16 cellular contexts compared by ENCODE assay signal in genomic region chr10:92413519-92413918, GRCh38.
"Had no signal": no experiment of that assay in that cellular context is flagged by ENCODE, and none has a peak within 500 bp of the region (broad histone marks: within the 10 kb centered on the region; RNA-seq: fewer than 3 reads in every experiment).

No MANE protein-coding gene starts in this region.

- H3K4me1 ChIP-seq: gastrocnemius medialis, psoas muscle had no signal

- H3K36me3 ChIP-seq: gastrocnemius medialis, heart left ventricle, neutrophil, ovary had no signal

- H3K9me3 ChIP-seq: gastrocnemius medialis, neutrophil, ovary, psoas muscle had no signal

- H3K27ac ChIP-seq: gastrocnemius medialis, heart left ventricle, neutrophil, ovary, psoas muscle had no signal

- H3K4me3 ChIP-seq: gastrocnemius medialis, heart left ventricle, ovary, psoas muscle had no signal

- DNase-seq: activated CD4-positive, alpha-beta T cell treated with anti-CD3 and anti-CD28 coated beads for 1 hour; activated CD4-positive, alpha-beta T cell treated with anti-CD3 and anti-CD28 coated beads, Interleukin-2, amount 50 U/mL, for 1 hour; activated T-cell treated with anti-CD3 and anti-CD28 coated beads, Interleukin-2, amount 50 U/mL, for 1 hour; aorta; effector CD8-positive, alpha-beta T cell; gastrocnemius medialis; left colon; mesenchymal stem cell; ovary; psoas muscle; right cardiac atrium; stimulated activated CD4-positive, alpha-beta T cell treated with anti-CD3 and anti-CD28 coated beads, Interleukin-4, amount 100 ng/mL, for 24 hours; stimulated activated naive CD4-positive, alpha-beta T cell treated with Interleukin-2 at 50 U/mL for 16 hours; T-helper 17 cell had no signal

- H3K27me3 ChIP-seq: gastrocnemius medialis, heart left ventricle, neutrophil, ovary had no signal
